ENCODE assay signal across 1 cellular context in the genomic region with DNA sequence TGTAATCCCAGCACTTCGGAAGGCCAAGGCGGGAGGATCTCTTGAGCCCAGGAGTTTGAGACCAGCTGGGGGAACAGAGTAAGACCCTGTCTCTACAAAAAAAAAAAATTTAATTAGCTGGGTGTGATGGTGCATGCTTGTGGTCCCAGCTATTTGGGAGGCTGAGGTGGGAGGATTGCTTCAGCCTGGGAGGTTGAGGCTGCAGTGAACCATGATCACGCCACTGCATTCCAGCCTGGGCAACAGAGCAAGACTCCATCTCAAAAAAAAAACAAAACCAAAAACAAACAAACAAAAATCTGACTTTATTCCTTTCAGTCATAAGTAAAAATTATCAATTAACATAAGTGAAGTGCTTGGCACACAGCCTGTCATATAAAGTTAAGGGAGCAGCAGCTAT. TPM values are rescaled to one million over a fixed set of nuclear protein-coding genes. Genes with fewer than 3 reads are reported as not detected.
"Had no signal": no experiment of that assay in that cellular context is flagged by ENCODE, and none has a peak within 500 bp of the region (broad histone marks: within the 10 kb centered on the region; RNA-seq: fewer than 3 reads in every experiment).

No MANE protein-coding gene starts in this region.

RNA-seq across cellular contexts. Expression of a gene that starts 13.7 kb away (rescaled TPM):
- polyA plus RNA-seq: neural cell had no signal
